In genomic region chr9:137367506-137368430, GRCh38 we compare ENCODE assay signal across 1 cellular context.
TF ChIP-seq lines count a peak whose summit lies in the region.

No MANE protein-coding gene starts in this region.

TF ChIP-seq in WTC11, 78 proteins besides CTCF, POLR2A, EP300 and RAD21 (continued from another document):
- TF ChIP-seq, protein P1, sequence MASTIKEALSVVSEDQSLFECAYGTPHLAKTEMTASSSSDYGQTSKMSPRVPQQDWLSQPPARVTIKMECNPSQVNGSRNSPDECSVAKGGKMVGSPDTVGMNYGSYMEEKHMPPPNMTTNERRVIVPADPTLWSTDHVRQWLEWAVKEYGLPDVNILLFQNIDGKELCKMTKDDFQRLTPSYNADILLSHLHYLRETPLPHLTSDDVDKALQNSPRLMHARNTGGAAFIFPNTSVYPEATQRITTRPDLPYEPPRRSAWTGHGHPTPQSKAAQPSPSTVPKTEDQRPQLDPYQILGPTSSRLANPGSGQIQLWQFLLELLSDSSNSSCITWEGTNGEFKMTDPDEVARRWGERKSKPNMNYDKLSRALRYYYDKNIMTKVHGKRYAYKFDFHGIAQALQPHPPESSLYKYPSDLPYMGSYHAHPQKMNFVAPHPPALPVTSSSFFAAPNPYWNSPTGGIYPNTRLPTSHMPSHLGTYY (CRISPR knock-in tag; IDR thresholded peaks at IDR 0.05): no peak
- TF ChIP-seq, protein P2, sequence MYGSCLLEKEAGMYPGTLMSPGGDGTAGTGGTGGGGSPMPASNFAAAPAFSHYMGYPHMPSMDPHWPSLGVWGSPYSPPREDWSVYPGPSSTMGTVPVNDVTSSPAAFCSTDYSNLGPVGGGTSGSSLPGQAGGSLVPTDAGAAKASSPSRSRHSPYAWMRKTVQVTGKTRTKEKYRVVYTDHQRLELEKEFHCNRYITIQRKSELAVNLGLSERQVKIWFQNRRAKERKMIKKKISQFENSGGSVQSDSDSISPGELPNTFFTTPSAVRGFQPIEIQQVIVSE (CRISPR knock-in tag; IDR thresholded peaks at IDR 0.05; ENCODE audit: borderline replicate concordance): no peak
- no peak for TF ChIP-seq SOX15 (CRISPR knock-in tag; IDR thresholded peaks at IDR 0.05)
- TF ChIP-seq AR (CRISPR knock-in tag; IDR thresholded peaks at IDR 0.05): no peak
- TF ChIP-seq, protein P3, sequence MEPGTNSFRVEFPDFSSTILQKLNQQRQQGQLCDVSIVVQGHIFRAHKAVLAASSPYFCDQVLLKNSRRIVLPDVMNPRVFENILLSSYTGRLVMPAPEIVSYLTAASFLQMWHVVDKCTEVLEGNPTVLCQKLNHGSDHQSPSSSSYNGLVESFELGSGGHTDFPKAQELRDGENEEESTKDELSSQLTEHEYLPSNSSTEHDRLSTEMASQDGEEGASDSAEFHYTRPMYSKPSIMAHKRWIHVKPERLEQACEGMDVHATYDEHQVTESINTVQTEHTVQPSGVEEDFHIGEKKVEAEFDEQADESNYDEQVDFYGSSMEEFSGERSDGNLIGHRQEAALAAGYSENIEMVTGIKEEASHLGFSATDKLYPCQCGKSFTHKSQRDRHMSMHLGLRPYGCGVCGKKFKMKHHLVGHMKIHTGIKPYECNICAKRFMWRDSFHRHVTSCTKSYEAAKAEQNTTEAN (CRISPR knock-in tag; IDR thresholded peaks at IDR 0.05): no peak
